20 cellular contexts compared by ENCODE assay signal in the genomic region with DNA sequence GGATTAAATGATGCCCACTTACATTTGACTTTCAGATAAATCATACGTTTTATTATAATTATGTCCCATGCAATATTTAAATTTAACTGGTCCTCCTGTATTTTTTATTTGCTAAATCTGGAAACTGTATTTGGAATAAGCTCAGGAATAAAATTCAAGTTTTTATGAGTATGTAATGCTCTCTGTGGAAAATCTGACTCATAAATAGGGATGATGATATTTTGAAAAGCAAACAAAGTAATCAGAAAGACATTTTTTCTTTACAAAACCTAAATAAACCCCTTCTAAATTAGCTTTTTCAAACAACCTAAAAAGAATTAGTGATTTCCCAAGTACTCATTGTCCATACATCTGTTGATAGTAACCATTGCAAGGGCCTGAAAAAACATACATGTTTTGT.
"Had no signal": no experiment of that assay in that cellular context is flagged by ENCODE, and none has a peak within 500 bp of the region (broad histone marks: within the 10 kb centered on the region; RNA-seq: fewer than 3 reads in every experiment).

No MANE protein-coding gene starts in this region.

- H3K4me3 ChIP-seq: ascending aorta, gastroesophageal sphincter, heart left ventricle, pancreas, sigmoid colon, tibial artery had no signal

- DNase-seq: activated CD4-positive, alpha-beta T cell treated with anti-CD3 and anti-CD28 coated beads for 1 hour; activated CD8-positive, alpha-beta memory T cell treated with anti-CD3 and anti-CD28 coated beads for 24 hours; activated CD8-positive, alpha-beta memory T cell treated with anti-CD3 and anti-CD28 coated beads, Interleukin-2, amount 50 U/mL, for 48 hours; activated effector memory CD4-positive, alpha-beta T cell treated with Interleukin-2 at 50 U/mL for 16 hours; activated naive CD4-positive, alpha-beta T cell treated with anti-CD3 and anti-CD28 coated beads, Interleukin-2, amount 10 ng/mL, durations not matched to agents 7 days and 5 days; activated naive CD8-positive, alpha-beta T cell treated with anti-CD3 and anti-CD28 coated beads, Interleukin-2, amount 50 U/mL, for 24 hours; activated T-cell treated with anti-CD3 and anti-CD28 coated beads, Interleukin-2, amount 50 U/mL, for 48 hours; effector memory CD8-positive, alpha-beta T cell; heart left ventricle; naive thymus-derived CD8-positive, alpha-beta T cell; pancreas; sigmoid colon; stimulated activated CD8-positive, alpha-beta memory T cell treated with anti-CD3 and anti-CD28 coated beads, Interleukin-4, amount 100 ng/mL, for 48 hours; stimulated activated naive CD4-positive, alpha-beta T cell; substantia nigra; tibial artery; WERI-Rb-1 had no signal

- H3K27me3 Mint-ChIP-seq: activated naive CD8-positive, alpha-beta T cell treated with anti-CD3 and anti-CD28 coated beads, Interleukin-2, amount 50 U/mL, for 24 hours; effector memory CD8-positive, alpha-beta T cell had no signal

- H3K27ac Mint-ChIP-seq: activated naive CD4-positive, alpha-beta T cell treated with anti-CD3 and anti-CD28 coated beads, Interleukin-2, amount 10 ng/mL, durations not matched to agents 7 days and 5 days; activated naive CD8-positive, alpha-beta T cell treated with anti-CD3 and anti-CD28 coated beads, Interleukin-2, amount 50 U/mL, for 24 hours; effector memory CD8-positive, alpha-beta T cell; memory B cell; naive thymus-derived CD8-positive, alpha-beta T cell had no signal

- H3K4me1 Mint-ChIP-seq: activated naive CD8-positive, alpha-beta T cell treated with anti-CD3 and anti-CD28 coated beads, Interleukin-2, amount 50 U/mL, for 24 hours had no signal

- H3K4me1 ChIP-seq: ascending aorta, gastroesophageal sphincter, heart left ventricle, pancreas, sigmoid colon had no signal

- H3K4me3 Mint-ChIP-seq: activated naive CD4-positive, alpha-beta T cell treated with anti-CD3 and anti-CD28 coated beads, Interleukin-2, amount 10 ng/mL, durations not matched to agents 7 days and 5 days; activated naive CD8-positive, alpha-beta T cell treated with anti-CD3 and anti-CD28 coated beads, Interleukin-2, amount 50 U/mL, for 24 hours; effector memory CD8-positive, alpha-beta T cell; memory B cell; naive thymus-derived CD8-positive, alpha-beta T cell had no signal

- FAIRE-seq: pancreas had no signal

- H3K9me3 ChIP-seq: pancreas had no signal

- ATAC-seq: activated naive CD8-positive, alpha-beta T cell treated with anti-CD3 and anti-CD28 coated beads, Interleukin-2, amount 50 U/mL, for 24 hours; effector memory CD8-positive, alpha-beta T cell; gastroesophageal sphincter; heart left ventricle; naive thymus-derived CD8-positive, alpha-beta T cell; pancreas had no signal

- H3K36me3 ChIP-seq: ascending aorta, gastroesophageal sphincter, heart left ventricle, pancreas, sigmoid colon, tibial artery, WERI-Rb-1 had no signal

- H3K27ac ChIP-seq: ascending aorta, gastroesophageal sphincter, heart left ventricle, pancreas, sigmoid colon, tibial artery, WERI-Rb-1 had no signal

- H3K27me3 ChIP-seq: ascending aorta, gastroesophageal sphincter, heart left ventricle, pancreas, sigmoid colon, tibial artery had no signal
